In the genomic region with DNA sequence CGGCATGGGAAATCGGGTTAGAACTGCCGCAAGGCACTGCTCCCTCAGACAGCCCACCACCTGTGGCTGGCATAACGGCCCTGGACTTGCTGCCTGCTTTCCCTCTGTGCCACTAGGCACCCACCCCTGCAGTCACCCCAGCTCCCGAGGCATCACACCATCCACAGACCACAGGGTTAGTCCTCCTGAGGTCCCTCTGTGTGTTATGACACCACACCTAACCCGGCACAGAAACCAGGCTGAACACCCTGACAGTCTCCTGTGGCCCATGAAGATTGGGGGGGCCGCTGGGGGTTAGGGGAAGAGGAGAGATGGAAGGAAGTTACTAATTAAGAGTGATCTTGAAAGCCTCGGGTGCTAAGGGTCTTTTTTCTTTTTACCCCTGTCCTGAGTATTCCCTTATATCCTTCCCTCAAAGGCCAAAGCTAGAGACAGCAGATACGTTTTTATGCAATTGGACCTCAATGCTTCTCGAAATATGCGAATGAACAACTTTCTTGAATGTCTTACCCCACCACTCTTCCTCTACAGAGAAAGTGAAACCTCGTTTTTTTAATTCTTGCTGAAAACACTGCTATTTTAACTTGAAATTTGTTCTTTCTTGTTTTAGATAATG, we compare ENCODE assay signal across 1 cellular context.
A peak's percentile ranks its signal among the peaks of the same experiment; 100 is the strongest.
TF ChIP-seq lines count a peak whose summit lies in the region.

No MANE protein-coding gene starts in this region.

TF ChIP-seq in HEK293, 187 proteins besides CTCF, POLR2A, EP300 and RAD21 (continued from another document):
- TF ChIP-seq, protein P1, sequence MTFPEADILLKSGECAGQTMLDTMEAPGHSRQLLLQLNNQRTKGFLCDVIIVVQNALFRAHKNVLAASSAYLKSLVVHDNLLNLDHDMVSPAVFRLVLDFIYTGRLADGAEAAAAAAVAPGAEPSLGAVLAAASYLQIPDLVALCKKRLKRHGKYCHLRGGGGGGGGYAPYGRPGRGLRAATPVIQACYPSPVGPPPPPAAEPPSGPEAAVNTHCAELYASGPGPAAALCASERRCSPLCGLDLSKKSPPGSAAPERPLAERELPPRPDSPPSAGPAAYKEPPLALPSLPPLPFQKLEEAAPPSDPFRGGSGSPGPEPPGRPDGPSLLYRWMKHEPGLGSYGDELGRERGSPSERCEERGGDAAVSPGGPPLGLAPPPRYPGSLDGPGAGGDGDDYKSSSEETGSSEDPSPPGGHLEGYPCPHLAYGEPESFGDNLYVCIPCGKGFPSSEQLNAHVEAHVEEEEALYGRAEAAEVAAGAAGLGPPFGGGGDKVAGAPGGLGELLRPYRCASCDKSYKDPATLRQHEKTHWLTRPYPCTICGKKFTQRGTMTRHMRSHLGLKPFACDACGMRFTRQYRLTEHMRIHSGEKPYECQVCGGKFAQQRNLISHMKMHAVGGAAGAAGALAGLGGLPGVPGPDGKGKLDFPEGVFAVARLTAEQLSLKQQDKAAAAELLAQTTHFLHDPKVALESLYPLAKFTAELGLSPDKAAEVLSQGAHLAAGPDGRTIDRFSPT (tag by site-specific recombination; IDR thresholded peaks at IDR 0.05): no peak
- TF ChIP-seq GLI2 (tag by site-specific recombination; IDR thresholded peaks at IDR 0.05; ENCODE audit: borderline replicate concordance, low read depth) (no peak), KLF1 (tag by site-specific recombination; IDR thresholded peaks at IDR 0.05) (no peak), ZNF140 (tag by site-specific recombination; IDR thresholded peaks at IDR 0.05) (no peak), HOXC10 (CRISPR knock-in tag; IDR thresholded peaks at IDR 0.05) (no peak), SALL2 (tag by site-specific recombination; IDR thresholded peaks at IDR 0.05; ENCODE audit: borderline replicate concordance) (no peak), MYNN (tag by site-specific recombination; IDR thresholded peaks at IDR 0.05; ENCODE audit: borderline replicate concordance) (no peak), GLIS2 (tag by site-specific recombination; IDR thresholded peaks at IDR 0.05) (0 out of 2 replicates have a peak, but pooled peaks have one; percentile 15), ZNF670 (tag by site-specific recombination; IDR thresholded peaks at IDR 0.05; ENCODE audit: low read depth) (no peak), ZBTB20 (tag by site-specific recombination; IDR thresholded peaks at IDR 0.05) (no peak; the same call in 1 of the 2 replicates), ZNF10 (tag by site-specific recombination; IDR thresholded peaks at IDR 0.05) (no peak), KLF10 (tag by site-specific recombination; IDR thresholded peaks at IDR 0.05) (no peak), ZNF391 (tag by site-specific recombination; IDR thresholded peaks at IDR 0.05; ENCODE audit: borderline replicate concordance, low read depth) (no peak), PRDM1 (tag by site-specific recombination; IDR thresholded peaks at IDR 0.05) (peak; percentile 65), HOXD13 (CRISPR knock-in tag; IDR thresholded peaks at IDR 0.05; ENCODE audit: borderline replicate concordance) (no peak), SP2 (tag by site-specific recombination; IDR thresholded peaks at IDR 0.05) (no peak), ZIC2 (tag by site-specific recombination; IDR thresholded peaks at IDR 0.05) (peak; percentile 40), ZNF112 (tag by site-specific recombination; IDR thresholded peaks at IDR 0.05) (no peak), ZNF624 (tag by site-specific recombination; IDR thresholded peaks at IDR 0.05) (no peak), ZNF600 (tag by site-specific recombination; IDR thresholded peaks at IDR 0.05) (peak; percentile 82), SCRT2 (tag by site-specific recombination; IDR thresholded peaks at IDR 0.05) (peak; percentile 94), SCRT1 (tag by site-specific recombination; IDR thresholded peaks at IDR 0.05; ENCODE audit: borderline replicate concordance) (peak; percentile 65; the same call in 1 of the 2 replicates)
- TF ChIP-seq, protein P2, sequence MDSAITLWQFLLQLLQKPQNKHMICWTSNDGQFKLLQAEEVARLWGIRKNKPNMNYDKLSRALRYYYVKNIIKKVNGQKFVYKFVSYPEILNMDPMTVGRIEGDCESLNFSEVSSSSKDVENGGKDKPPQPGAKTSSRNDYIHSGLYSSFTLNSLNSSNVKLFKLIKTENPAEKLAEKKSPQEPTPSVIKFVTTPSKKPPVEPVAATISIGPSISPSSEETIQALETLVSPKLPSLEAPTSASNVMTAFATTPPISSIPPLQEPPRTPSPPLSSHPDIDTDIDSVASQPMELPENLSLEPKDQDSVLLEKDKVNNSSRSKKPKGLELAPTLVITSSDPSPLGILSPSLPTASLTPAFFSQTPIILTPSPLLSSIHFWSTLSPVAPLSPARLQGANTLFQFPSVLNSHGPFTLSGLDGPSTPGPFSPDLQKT (IDR thresholded peaks at IDR 0.05; ENCODE audit: borderline replicate concordance, low read depth, low read length): no peak
- TF ChIP-seq, protein P3, sequence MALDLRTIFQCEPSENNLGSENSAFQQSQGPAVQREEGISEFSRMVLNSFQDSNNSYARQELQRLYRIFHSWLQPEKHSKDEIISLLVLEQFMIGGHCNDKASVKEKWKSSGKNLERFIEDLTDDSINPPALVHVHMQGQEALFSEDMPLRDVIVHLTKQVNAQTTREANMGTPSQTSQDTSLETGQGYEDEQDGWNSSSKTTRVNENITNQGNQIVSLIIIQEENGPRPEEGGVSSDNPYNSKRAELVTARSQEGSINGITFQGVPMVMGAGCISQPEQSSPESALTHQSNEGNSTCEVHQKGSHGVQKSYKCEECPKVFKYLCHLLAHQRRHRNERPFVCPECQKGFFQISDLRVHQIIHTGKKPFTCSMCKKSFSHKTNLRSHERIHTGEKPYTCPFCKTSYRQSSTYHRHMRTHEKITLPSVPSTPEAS (tag by site-specific recombination; IDR thresholded peaks at IDR 0.05): no peak
- TF ChIP-seq, protein P4, sequence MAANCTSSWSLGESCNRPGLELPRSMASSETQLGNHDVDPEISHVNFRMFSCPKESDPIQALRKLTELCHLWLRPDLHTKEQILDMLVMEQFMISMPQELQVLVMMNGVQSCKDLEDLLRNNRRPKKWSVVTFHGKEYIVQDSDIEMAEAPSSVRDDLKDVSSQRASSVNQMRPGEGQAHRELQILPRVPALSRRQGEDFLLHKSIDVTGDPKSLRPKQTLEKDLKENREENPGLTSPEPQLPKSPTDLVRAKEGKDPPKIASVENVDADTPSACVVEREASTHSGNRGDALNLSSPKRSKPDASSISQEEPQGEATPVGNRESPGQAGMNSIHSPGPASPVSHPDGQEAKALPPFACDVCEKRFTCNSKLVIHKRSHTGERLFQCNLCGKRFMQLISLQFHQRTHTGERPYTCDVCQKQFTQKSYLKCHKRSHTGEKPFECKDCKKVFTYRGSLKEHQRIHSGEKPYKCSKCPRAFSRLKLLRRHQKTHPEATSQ (tag by site-specific recombination; IDR thresholded peaks at IDR 0.05): no peak
